Comparison of ENCODE assay signal across 19 cellular contexts in genomic region chr4:60723796-60724195, GRCh38.
DNase-seq lines count a peak whose midpoint lies in the region; ATAC-seq and TF ChIP-seq lines count a peak whose summit lies in the region.
"Had no signal": no experiment of that assay in that cellular context is flagged by ENCODE, and none has a peak within 500 bp of the region (broad histone marks: within the 10 kb centered on the region; RNA-seq: fewer than 3 reads in every experiment).

No MANE protein-coding gene starts in this region.

- peaks cover 0 to 10% (median 6%) of the 10 kb centered on the region in 12 donors for H3K9me3 ChIP-seq in heart left ventricle
- no peaks in the 10 kb centered on the region for H3K9me3 ChIP-seq in right cardiac atrium (ENCODE audit: control insufficient read depth, low read length)
- H3K9me3 ChIP-seq in fibroblast of lung (ENCODE audit: control insufficient read depth, insufficient read depth, low read depth, low read length), result no peaks in the 10 kb centered on the region
- H3K9me3 ChIP-seq in thoracic aorta, result peaks cover 5% of the 10 kb centered on the region

- H2AFZ ChIP-seq in fibroblast of lung (ENCODE audit: low read length), result peak overlapping the region; percentile 31

- H3K4me3 ChIP-seq in heart left ventricle (no peak overlapping the region), right cardiac atrium (ENCODE audit: low read length) (no peak overlapping the region), fibroblast of lung (replicated peaks in 1 of 4; ENCODE audit: control extremely low read depth in 1 of 4, insufficient read depth in 1 of 4, low read depth in 3 of 4, low read length in 4 of 4) (no peak overlapping the region), thoracic aorta (no peak overlapping the region)

- H3K9ac ChIP-seq in fibroblast of lung (ENCODE audit: insufficient read depth, low read length), result no peak overlapping the region

- ATAC-seq in heart left ventricle (no peak), right cardiac atrium (no peak), SK-N-SH treated with all-trans-retinoic acid at 6 μM for 48 hours (peak; percentile 31; the same call in 2 of the 3 replicates), thoracic aorta (ENCODE audit: insufficient number of reproducible peaks, low FRiP score, low read depth) (no peak), HG02885 (IDR thresholded peaks at IDR 0.05; ENCODE audit: poor library complexity, unreplicated experiment) (no peak)

- no peaks in the 10 kb centered on the region for H3K79me2 ChIP-seq in fibroblast of lung (ENCODE audit: control insufficient read depth, insufficient read depth, low read length)

- DNase-seq in heart left ventricle (no peak), right cardiac atrium (no peak), fibroblast of lung (ENCODE audit: low read depth in 2 of 2) (no peak), thoracic aorta (ENCODE audit: low spot score) (no peak), NAMALWA (ENCODE audit: low spot score) (no peak), NCI-H524 (lab: John Stamatoyannopoulos, UW) (no peak)
- DNase-seq: 8988T; DMS153; H7; NCI-H1048; NCI-H146; NCI-H2081 treated with DMSO at 0.1 percent for 48 hours; NCI-H226; NCI-H526 treated with DMSO at 0.1 percent for 48 hours; NK-92 treated with Interleukin-12 subunit alpha and Interleukin-12 subunit beta, amount 100 ng/mL, for 24 hours; OCI-M1 had no signal

- H3K36me3 ChIP-seq in heart left ventricle, result no peaks in the 10 kb centered on the region
- H3K36me3 ChIP-seq in fibroblast of lung (ENCODE audit: control insufficient read depth, insufficient read depth, low read length), result no peaks in the 10 kb centered on the region
- no peaks in the 10 kb centered on the region for H3K36me3 ChIP-seq in thoracic aorta

- TF ChIP-seq POLR2A in heart left ventricle (IDR thresholded peaks at IDR 0.05), result no peak

- no peaks in the 10 kb centered on the region for H4K20me1 ChIP-seq in fibroblast of lung (ENCODE audit: control insufficient read depth, extremely low read depth, insufficient read depth, low read length)

- 79 to 83% (median 81%) methylated on average over 3 of the region's 3 CpGs for WGBS in heart left ventricle, 4 donors
- 81% methylated on average over 3 of the region's 3 CpGs for WGBS in right cardiac atrium

- H3K4me1 ChIP-seq in heart left ventricle, result no peaks in the 10 kb centered on the region
- H3K4me1 ChIP-seq in right cardiac atrium (ENCODE audit: control insufficient read depth, insufficient read depth, low read length), result no peaks in the 10 kb centered on the region
- H3K4me1 ChIP-seq in fibroblast of lung (ENCODE audit: control insufficient read depth, extremely low read depth, insufficient read depth, low read length), result peaks cover 6% of the 10 kb centered on the region
- peaks cover 4 to 20% of the 10 kb centered on the region in 2 donors for H3K4me1 ChIP-seq in thoracic aorta (ENCODE audit: control insufficient read depth in 1 of 2, low read depth in 2 of 2)

- intact Hi-C loops in heart left ventricle (cut with DNase I), result no loop called here
- intact Hi-C loops in right cardiac atrium (cut with DNase I), result no loop called here

- peak overlapping the region in 7 of 12 donors; percentile 4 to 66 (median 31) for H3K27ac ChIP-seq in heart left ventricle
- H3K27ac ChIP-seq in right cardiac atrium (ENCODE audit: low read length), result no peak overlapping the region
- peak overlapping the region; percentile 76 for H3K27ac ChIP-seq in fibroblast of lung (ENCODE audit: insufficient read depth, low read length)
- H3K27ac ChIP-seq in thoracic aorta, result peak overlapping the region; percentile 43 to 53
- H3K27ac ChIP-seq: C4-2B had no signal

- TF ChIP-seq CTCF in heart left ventricle (IDR thresholded peaks at IDR 0.05) (no peak), fibroblast of lung (conservative IDR thresholded peaks at IDR 0.05 in 1 of 2, IDR thresholded peaks at IDR 0.05 in 1 of 2; ENCODE audit: low read depth in 1 of 2, low read length in 2 of 2) (no peak), thoracic aorta (IDR thresholded peaks at IDR 0.05) (no peak)

- H3K27me3 ChIP-seq in heart left ventricle (no peaks in the 10 kb centered on the region), right cardiac atrium (ENCODE audit: control insufficient read depth, insufficient read depth) (no peaks in the 10 kb centered on the region), fibroblast of lung (ENCODE audit: control insufficient read depth, insufficient read depth, low read length) (no peaks in the 10 kb centered on the region), thoracic aorta (replicated peaks; ENCODE audit: insufficient read depth) (no peaks in the 10 kb centered on the region)

- H3K4me2 ChIP-seq in fibroblast of lung (ENCODE audit: extremely low read depth, insufficient read depth, low read length), result no peak overlapping the region

TF ChIP-seq in SK-N-SH treated with all-trans-retinoic acid at 6 μM for 48 hours, 23 proteins besides CTCF, POLR2A, EP300 and RAD21:
- TF ChIP-seq TOX (CRISPR knock-in tag; IDR thresholded peaks at IDR 0.05; ENCODE audit: borderline replicate concordance) (no peak), GLIS3 (CRISPR knock-in tag; IDR thresholded peaks at IDR 0.05) (no peak), ESRRG (CRISPR knock-in tag; IDR thresholded peaks at IDR 0.05) (no peak), CSDC2 (CRISPR knock-in tag; IDR thresholded peaks at IDR 0.05) (no peak), ZNF565 (CRISPR knock-in tag; conservative IDR thresholded peaks at IDR 0.05; ENCODE audit: low read depth) (no peak), BACH2 (CRISPR knock-in tag; IDR thresholded peaks at IDR 0.05; ENCODE audit: borderline replicate concordance) (no peak), ZFP3 (CRISPR knock-in tag; IDR thresholded peaks at IDR 0.05) (no peak), TCF4 (CRISPR knock-in tag; IDR thresholded peaks at IDR 0.05; ENCODE audit: borderline replicate concordance) (no peak), ISL1 (CRISPR knock-in tag; IDR thresholded peaks at IDR 0.05) (no peak), ZC3H10 (CRISPR knock-in tag; IDR thresholded peaks at IDR 0.05) (no peak), RARB (CRISPR knock-in tag; IDR thresholded peaks at IDR 0.05) (no peak), SNAI2 (CRISPR knock-in tag; IDR thresholded peaks at IDR 0.05) (no peak), ZNF70 (CRISPR knock-in tag; IDR thresholded peaks at IDR 0.05) (no peak), OSR1 (CRISPR knock-in tag; IDR thresholded peaks at IDR 0.05) (no peak)
- TF ChIP-seq, protein P1, sequence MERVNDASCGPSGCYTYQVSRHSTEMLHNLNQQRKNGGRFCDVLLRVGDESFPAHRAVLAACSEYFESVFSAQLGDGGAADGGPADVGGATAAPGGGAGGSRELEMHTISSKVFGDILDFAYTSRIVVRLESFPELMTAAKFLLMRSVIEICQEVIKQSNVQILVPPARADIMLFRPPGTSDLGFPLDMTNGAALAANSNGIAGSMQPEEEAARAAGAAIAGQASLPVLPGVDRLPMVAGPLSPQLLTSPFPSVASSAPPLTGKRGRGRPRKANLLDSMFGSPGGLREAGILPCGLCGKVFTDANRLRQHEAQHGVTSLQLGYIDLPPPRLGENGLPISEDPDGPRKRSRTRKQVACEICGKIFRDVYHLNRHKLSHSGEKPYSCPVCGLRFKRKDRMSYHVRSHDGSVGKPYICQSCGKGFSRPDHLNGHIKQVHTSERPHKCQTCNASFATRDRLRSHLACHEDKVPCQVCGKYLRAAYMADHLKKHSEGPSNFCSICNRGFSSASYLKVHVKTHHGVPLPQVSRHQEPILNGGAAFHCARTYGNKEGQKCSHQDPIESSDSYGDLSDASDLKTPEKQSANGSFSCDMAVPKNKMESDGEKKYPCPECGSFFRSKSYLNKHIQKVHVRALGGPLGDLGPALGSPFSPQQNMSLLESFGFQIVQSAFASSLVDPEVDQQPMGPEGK (CRISPR knock-in tag; IDR thresholded peaks at IDR 0.05; ENCODE audit: borderline replicate concordance), result no peak
- TF ChIP-seq, protein P2, sequence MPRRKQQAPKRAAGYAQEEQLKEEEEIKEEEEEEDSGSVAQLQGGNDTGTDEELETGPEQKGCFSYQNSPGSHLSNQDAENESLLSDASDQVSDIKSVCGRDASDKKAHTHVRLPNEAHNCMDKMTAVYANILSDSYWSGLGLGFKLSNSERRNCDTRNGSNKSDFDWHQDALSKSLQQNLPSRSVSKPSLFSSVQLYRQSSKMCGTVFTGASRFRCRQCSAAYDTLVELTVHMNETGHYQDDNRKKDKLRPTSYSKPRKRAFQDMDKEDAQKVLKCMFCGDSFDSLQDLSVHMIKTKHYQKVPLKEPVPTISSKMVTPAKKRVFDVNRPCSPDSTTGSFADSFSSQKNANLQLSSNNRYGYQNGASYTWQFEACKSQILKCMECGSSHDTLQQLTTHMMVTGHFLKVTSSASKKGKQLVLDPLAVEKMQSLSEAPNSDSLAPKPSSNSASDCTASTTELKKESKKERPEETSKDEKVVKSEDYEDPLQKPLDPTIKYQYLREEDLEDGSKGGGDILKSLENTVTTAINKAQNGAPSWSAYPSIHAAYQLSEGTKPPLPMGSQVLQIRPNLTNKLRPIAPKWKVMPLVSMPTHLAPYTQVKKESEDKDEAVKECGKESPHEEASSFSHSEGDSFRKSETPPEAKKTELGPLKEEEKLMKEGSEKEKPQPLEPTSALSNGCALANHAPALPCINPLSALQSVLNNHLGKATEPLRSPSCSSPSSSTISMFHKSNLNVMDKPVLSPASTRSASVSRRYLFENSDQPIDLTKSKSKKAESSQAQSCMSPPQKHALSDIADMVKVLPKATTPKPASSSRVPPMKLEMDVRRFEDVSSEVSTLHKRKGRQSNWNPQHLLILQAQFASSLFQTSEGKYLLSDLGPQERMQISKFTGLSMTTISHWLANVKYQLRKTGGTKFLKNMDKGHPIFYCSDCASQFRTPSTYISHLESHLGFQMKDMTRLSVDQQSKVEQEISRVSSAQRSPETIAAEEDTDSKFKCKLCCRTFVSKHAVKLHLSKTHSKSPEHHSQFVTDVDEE (CRISPR knock-in tag; IDR thresholded peaks at IDR 0.05), result no peak
- TF ChIP-seq, protein P3, sequence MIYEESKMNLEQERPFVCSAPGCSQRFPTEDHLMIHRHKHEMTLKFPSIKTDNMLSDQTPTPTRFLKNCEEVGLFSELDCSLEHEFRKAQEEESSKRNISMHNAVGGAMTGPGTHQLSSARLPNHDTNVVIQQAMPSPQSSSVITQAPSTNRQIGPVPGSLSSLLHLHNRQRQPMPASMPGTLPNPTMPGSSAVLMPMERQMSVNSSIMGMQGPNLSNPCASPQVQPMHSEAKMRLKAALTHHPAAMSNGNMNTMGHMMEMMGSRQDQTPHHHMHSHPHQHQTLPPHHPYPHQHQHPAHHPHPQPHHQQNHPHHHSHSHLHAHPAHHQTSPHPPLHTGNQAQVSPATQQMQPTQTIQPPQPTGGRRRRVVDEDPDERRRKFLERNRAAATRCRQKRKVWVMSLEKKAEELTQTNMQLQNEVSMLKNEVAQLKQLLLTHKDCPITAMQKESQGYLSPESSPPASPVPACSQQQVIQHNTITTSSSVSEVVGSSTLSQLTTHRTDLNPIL (CRISPR knock-in tag; IDR thresholded peaks at IDR 0.05; ENCODE audit: low read depth), result no peak
